1 cellular context compared by ENCODE assay signal in the genomic region with DNA sequence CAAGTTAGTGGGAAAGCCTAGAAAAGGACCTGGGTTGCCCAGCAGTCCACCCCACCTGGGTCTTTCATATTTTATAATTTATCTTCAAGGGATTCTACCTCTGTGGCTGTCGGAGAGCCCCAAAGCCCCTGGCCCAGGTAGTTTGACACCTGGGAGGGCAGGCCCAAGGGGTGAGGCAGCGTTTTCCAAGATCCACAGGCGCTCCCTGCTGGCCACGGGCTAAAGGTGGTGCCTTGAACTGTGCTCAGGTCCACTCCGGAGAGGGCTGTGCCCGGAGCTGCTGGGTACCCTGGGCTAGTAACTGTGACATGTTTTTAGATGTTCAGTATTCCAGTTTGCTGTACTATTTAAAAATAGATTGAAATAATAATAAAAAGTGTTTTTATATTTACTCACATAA.
TF ChIP-seq lines count a peak whose summit lies in the region.

No MANE protein-coding gene starts in this region.

TF ChIP-seq in WTC11, 78 proteins besides CTCF, POLR2A, EP300 and RAD21 (continued from another document):
- TF ChIP-seq, protein P1, sequence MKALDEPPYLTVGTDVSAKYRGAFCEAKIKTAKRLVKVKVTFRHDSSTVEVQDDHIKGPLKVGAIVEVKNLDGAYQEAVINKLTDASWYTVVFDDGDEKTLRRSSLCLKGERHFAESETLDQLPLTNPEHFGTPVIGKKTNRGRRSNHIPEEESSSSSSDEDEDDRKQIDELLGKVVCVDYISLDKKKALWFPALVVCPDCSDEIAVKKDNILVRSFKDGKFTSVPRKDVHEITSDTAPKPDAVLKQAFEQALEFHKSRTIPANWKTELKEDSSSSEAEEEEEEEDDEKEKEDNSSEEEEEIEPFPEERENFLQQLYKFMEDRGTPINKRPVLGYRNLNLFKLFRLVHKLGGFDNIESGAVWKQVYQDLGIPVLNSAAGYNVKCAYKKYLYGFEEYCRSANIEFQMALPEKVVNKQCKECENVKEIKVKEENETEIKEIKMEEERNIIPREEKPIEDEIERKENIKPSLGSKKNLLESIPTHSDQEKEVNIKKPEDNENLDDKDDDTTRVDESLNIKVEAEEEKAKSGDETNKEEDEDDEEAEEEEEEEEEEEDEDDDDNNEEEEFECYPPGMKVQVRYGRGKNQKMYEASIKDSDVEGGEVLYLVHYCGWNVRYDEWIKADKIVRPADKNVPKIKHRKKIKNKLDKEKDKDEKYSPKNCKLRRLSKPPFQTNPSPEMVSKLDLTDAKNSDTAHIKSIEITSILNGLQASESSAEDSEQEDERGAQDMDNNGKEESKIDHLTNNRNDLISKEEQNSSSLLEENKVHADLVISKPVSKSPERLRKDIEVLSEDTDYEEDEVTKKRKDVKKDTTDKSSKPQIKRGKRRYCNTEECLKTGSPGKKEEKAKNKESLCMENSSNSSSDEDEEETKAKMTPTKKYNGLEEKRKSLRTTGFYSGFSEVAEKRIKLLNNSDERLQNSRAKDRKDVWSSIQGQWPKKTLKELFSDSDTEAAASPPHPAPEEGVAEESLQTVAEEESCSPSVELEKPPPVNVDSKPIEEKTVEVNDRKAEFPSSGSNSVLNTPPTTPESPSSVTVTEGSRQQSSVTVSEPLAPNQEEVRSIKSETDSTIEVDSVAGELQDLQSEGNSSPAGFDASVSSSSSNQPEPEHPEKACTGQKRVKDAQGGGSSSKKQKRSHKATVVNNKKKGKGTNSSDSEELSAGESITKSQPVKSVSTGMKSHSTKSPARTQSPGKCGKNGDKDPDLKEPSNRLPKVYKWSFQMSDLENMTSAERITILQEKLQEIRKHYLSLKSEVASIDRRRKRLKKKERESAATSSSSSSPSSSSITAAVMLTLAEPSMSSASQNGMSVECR (CRISPR knock-in tag; IDR thresholded peaks at IDR 0.05; ENCODE audit: borderline replicate concordance), result no peak
- TF ChIP-seq ZNF232 (CRISPR knock-in tag; IDR thresholded peaks at IDR 0.05), result no peak
TF ChIP-seq in WTC11: peak in this region for 0.
